Comparison of ENCODE assay signal across 27 cellular contexts in the genomic region with DNA sequence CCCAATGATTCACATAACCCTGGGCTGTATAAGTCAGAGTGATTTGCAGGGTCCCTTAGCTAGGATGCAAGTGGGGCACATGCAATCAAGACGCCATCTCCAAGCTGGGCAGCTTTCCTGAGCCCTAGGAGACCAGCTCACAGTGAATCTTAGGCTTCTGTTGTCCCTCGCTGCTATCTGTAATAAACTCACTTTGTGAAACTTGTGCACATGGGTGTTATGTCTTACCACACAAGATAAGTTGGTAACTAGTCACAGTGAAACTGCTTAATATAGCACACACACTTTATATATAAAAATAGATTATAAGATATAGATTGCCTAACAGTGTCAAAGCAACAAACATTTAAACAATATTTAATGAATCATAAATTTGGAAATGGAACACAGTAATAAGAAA.
"Had no signal": no experiment of that assay in that cellular context is flagged by ENCODE, and none has a peak within 500 bp of the region (broad histone marks: within the 10 kb centered on the region; RNA-seq: fewer than 3 reads in every experiment).

No MANE protein-coding gene starts in this region.

- H3K4me3 ChIP-seq: left lung, lower lobe of right lung, pancreas, prostate gland, skin epidermis, stomach, testis, thyroid gland, vagina had no signal

- H3K9me3 ChIP-seq: lower lobe of right lung, pancreas, prostate gland, testis, thyroid gland, vagina had no signal

- H3K27me3 ChIP-seq: left lung, pancreas, stomach, testis, thyroid gland, vagina had no signal

- ATAC-seq: left cardiac atrium; left lung; lower lobe of right lung; naive thymus-derived CD8-positive, alpha-beta T cell; pancreas; right cardiac atrium; sciatic nerve; stimulated activated naive B cell treated with anti-CD40 and anti-IgM and Interleukin-4, amounts not matched to agents 10 μg/mL and 1 μg/mL and 100 μg/mL, for 72 hours; stimulated activated naive CD8-positive, alpha-beta T cell treated with anti-CD3 and anti-CD28 coated beads, Interleukin-15, Interleukin-2, amounts not matched to agents 100 U/mL and 50 U/mL, for 24 hours had no signal

- H3K36me3 ChIP-seq: left lung, lower lobe of right lung, pancreas, prostate gland, stomach, thyroid gland, vagina had no signal

- DNase-seq: hippocampal formation; kidney glomerular epithelial cell; left cardiac atrium; left lung; lower lobe of right lung; mammary epithelial cell; mesenchymal stem cell; naive thymus-derived CD8-positive, alpha-beta T cell; nucleus accumbens; pancreas; posterior cingulate gyrus; retina; right cardiac atrium; stimulated activated CD4-positive, alpha-beta T cell treated with anti-CD3 and anti-CD28 coated beads, Interleukin-12 subunit alpha, Interleukin-12 subunit beta, amount 100 ng/mL, for 4 hours; stimulated activated CD4-positive, alpha-beta T cell treated with anti-CD3 and anti-CD28 coated beads, Interleukin-15, amount 100 ng/mL, for 24 hours; stimulated activated CD4-positive, alpha-beta T cell treated with anti-CD3 and anti-CD28 coated beads, Interleukin-2, amount 100 ng/mL, for 24 hours; stimulated activated CD4-positive, alpha-beta T cell treated with anti-CD3 and anti-CD28 coated beads, Interleukin-4, amount 100 ng/mL, for 1 hour; stimulated activated naive B cell treated with anti-CD40 and anti-IgM and Interleukin-4, amounts not matched to agents 10 μg/mL and 1 μg/mL and 100 μg/mL, for 72 hours; stimulated activated naive CD8-positive, alpha-beta T cell treated with anti-CD3 and anti-CD28 coated beads, Interleukin-15, Interleukin-2, amounts not matched to agents 100 U/mL and 50 U/mL, for 24 hours; stomach; testis; thyroid gland had no signal

- H3K4me1 ChIP-seq: left lung, lower lobe of right lung, pancreas, prostate gland, stomach, testis, thyroid gland, vagina had no signal

- H3K27ac ChIP-seq: left lung, lower lobe of right lung, pancreas, prostate gland, skin epidermis, stomach, testis, thyroid gland, vagina had no signal

- FAIRE-seq: keratinocyte, pancreas had no signal
